9 cellular contexts compared by ENCODE assay signal in genomic region chr12:53453953-53454640, GRCh38. TPM values are rescaled to one million over a fixed set of nuclear protein-coding genes. Genes with fewer than 3 reads are reported as not detected.
DNase-seq lines count a peak whose midpoint lies in the region; ATAC-seq and TF ChIP-seq lines count a peak whose summit lies in the region.
"Had no signal": no experiment of that assay in that cellular context is flagged by ENCODE, and none has a peak within 500 bp of the region (broad histone marks: within the 10 kb centered on the region; RNA-seq: fewer than 3 reads in every experiment).

No MANE protein-coding gene starts in this region.

- CTCF ChIA-PET in MCF 10A (lab: Yijun Ruan, JAX), result interaction anchor here (0.5 to 1.5 kb wide), 8 partner anchors 8 to 376 kb away, joined by 3 to 8 read pairs (median 3); partner anchors contain the start of gene AAAS

- H3K4me3 Mint-ChIP-seq in MCF 10A (ENCODE audit: unreplicated experiment) (peak overlapping the region; percentile 92), naive B cell (peak overlapping the region in 6 of 8 donors; percentile 35 to 99 (median 96))

- H3K9me3 Mint-ChIP-seq in MCF 10A (ENCODE audit: unreplicated experiment) (no peaks in the 10 kb centered on the region), naive B cell (no peaks in the 10 kb centered on the region)

- H3K4me2 ChIP-seq in BLaER1 treated with 17β-estradiol and CSF1 and Interleukin-3, amounts not matched to agents 10 nM and 100 nM, result peak overlapping the region; percentile 79 to 94 (median 88)
- peak overlapping the region; percentile 93 for H3K4me2 ChIP-seq in KMS-11

- peak overlapping the region; percentile 97 to 100 (median 99) for H3K9ac ChIP-seq in BLaER1 treated with 17β-estradiol and CSF1 and Interleukin-3, amounts not matched to agents 10 nM and 100 nM
- peak overlapping the region; percentile 93 for H3K9ac ChIP-seq in KMS-11

- peaks cover 30% of the 10 kb centered on the region for H3K4me1 Mint-ChIP-seq in MCF 10A (ENCODE audit: insufficient read depth, unreplicated experiment)
- H3K4me1 Mint-ChIP-seq in naive B cell, result peaks cover 30 to 38% (median 31%) of the 10 kb centered on the region in 3 donors

- DNase-seq in MCF 10A (ENCODE audit: unreplicated experiment) (no peak), naive B cell (no peak), NCI-H510A treated with DMSO at 0.1 percent for 48 hours (lab: John Stamatoyannopoulos, UW) (no peak), amniotic stem cell (lab: John Stamatoyannopoulos, UW) (no peak), NCI-H1694 treated with DMSO at 0.1 percent for 48 hours (lab: John Stamatoyannopoulos, UW) (no peak)
- DNase-seq: NCI-H446 treated with DMSO at 0.1 percent for 48 hours had no signal

- H3K4me3 ChIP-seq in BLaER1 treated with 17β-estradiol and CSF1 and Interleukin-3, amounts not matched to agents 10 nM and 100 nM, result peak overlapping the region; percentile 72 to 91 (median 84); a peak in 17 of 20 replicates
- no peak overlapping the region for H3K4me3 ChIP-seq in KMS-11 (IDR thresholded peaks at IDR 0.05; ENCODE audit: insufficient read depth, low read depth, low read length)

- H3K4me1 ChIP-seq in BLaER1 treated with 17β-estradiol and CSF1 and Interleukin-3, amounts not matched to agents 10 nM and 100 nM, result peaks cover 18 to 37% (median 23%) of the 10 kb centered on the region in 10 experiments
- H3K4me1 ChIP-seq in KMS-11 (ENCODE audit: low read depth, poor library complexity, severe bottlenecking), result peaks cover 68% of the 10 kb centered on the region

- peak; percentile 13; the same call in 1 of the 2 replicates for TF ChIP-seq CTCF in KMS-11 (conservative IDR thresholded peaks at IDR 0.05; ENCODE audit: low read depth, low read length)
- TF ChIP-seq CTCF in MCF 10A (IDR thresholded peaks at IDR 0.05; ENCODE audit: unreplicated experiment), result no peak

- no TSS peak for BruUV-seq in MCF 10A (replicated peaks; lab: Mats Ljungman, UMichigan)

- H4K20me1 ChIP-seq in BLaER1 treated with 17β-estradiol and CSF1 and Interleukin-3, amounts not matched to agents 10 nM and 100 nM, result peaks cover 65 to 75% (median 66%) of the 10 kb centered on the region in 11 experiments
- H4K20me1 ChIP-seq in KMS-11 (ENCODE audit: insufficient read depth), result peaks cover 53% of the 10 kb centered on the region

- H3K27ac Mint-ChIP-seq in MCF 10A (ENCODE audit: low read depth, unreplicated experiment) (peak overlapping the region; percentile 100), naive B cell (peak overlapping the region in 2 of 6 donors; percentile 84 to 97)

- H3K27me3 Mint-ChIP-seq in MCF 10A (ENCODE audit: insufficient read depth, unreplicated experiment) (no peaks in the 10 kb centered on the region), naive B cell (no peaks in the 10 kb centered on the region)

- ATAC-seq in naive B cell (ENCODE audit: low read depth in 2 of 2) (no peak), HG03135 (IDR thresholded peaks at IDR 0.05; ENCODE audit: unreplicated experiment) (no peak)

- H2AFZ ChIP-seq in KMS-11 (ENCODE audit: low read depth), result no peak overlapping the region

- H3K9me3 ChIP-seq in BLaER1 treated with 17β-estradiol and CSF1 and Interleukin-3, amounts not matched to agents 10 nM and 100 nM (replicated peaks in 1 of 11), result no peaks in the 10 kb centered on the region

- H3K36me3 Mint-ChIP-seq in MCF 10A (ENCODE audit: insufficient read depth, unreplicated experiment), result peaks cover 77% of the 10 kb centered on the region
- peaks cover 4 to 16% of the 10 kb centered on the region in 2 donors for H3K36me3 Mint-ChIP-seq in naive B cell

- peaks cover 56 to 67% (median 63%) of the 10 kb centered on the region in 11 experiments for H3K36me3 ChIP-seq in BLaER1 treated with 17β-estradiol and CSF1 and Interleukin-3, amounts not matched to agents 10 nM and 100 nM
- H3K36me3 ChIP-seq in KMS-11 (ENCODE audit: insufficient read depth), result peaks cover 53% of the 10 kb centered on the region

- no peaks in the 10 kb centered on the region for H3K27me3 ChIP-seq in BLaER1 treated with 17β-estradiol and CSF1 and Interleukin-3, amounts not matched to agents 10 nM and 100 nM
- H3K27me3 ChIP-seq in KMS-11 (ENCODE audit: insufficient read depth, low read depth), result no peaks in the 10 kb centered on the region

- intact Hi-C loops in MCF 10A (cut with micrococcal nuclease), result loop anchor here (2.0 kb wide), 1 partner anchor 47 kb away; the partner anchor contains the start of gene TARBP2

- H3K79me2 ChIP-seq in KMS-11 (ENCODE audit: insufficient read depth, low read depth), result peaks cover 70% of the 10 kb centered on the region

- H3K27ac ChIP-seq in BLaER1 treated with 17β-estradiol and CSF1 and Interleukin-3, amounts not matched to agents 10 nM and 100 nM, result peak overlapping the region in 3 of 11 experiments; percentile 97 to 98 (median 97); a peak in 1 of 22 replicates
- H3K27ac ChIP-seq in KMS-11, result peak overlapping the region; percentile 86

- POLR2A ChIA-PET in MCF 10A (lab: Yijun Ruan, JAX), result interaction anchor here (0.6 to 4.0 kb wide), 20 partner anchors 9 to 133 kb away, joined by 3 to 22 read pairs (median 6); partner anchors contain the start of genes AAAS, PRR13, SP1 and TARBP2

RNA-seq across cellular contexts. Expression of gene PCBP2, which starts 2.2 kb away (rescaled TPM):
- total RNA-seq in MCF 10A (2022), result 994 and 1,037 TPM in 2 replicates
- polyA plus RNA-seq in naive B cell (ENCODE audit: low read depth in 6 of 6), result 100 to 1,000 TPM; 116 to 172 (median 146) TPM

RNA-seq across cellular contexts. Expression of gene PRR13, which starts 12.6 kb away (rescaled TPM):
- total RNA-seq in MCF 10A (2022), result 147 and 173 TPM in 2 replicates
- 1,000 to 10,000 TPM in 1 of 6 donors, 100 to 1,000 TPM in 5; 660 to 1,169 (median 730) TPM for polyA plus RNA-seq in naive B cell (ENCODE audit: low read depth in 6 of 6)

RNA-seq across cellular contexts. Expression of gene AMHR2, which starts 30.4 kb away (rescaled TPM):
- total RNA-seq in MCF 10A (2022), result not detected in 2 replicates
- not detected for polyA plus RNA-seq in naive B cell (ENCODE audit: low read depth in 6 of 6)

RNA-seq across cellular contexts. Expression of gene MAP3K12, which starts 45.2 kb away (rescaled TPM):
- 4.6 and 5.9 TPM in 2 replicates for total RNA-seq in MCF 10A (2022)
- 1 to 10 TPM in 4 of 6 donors, under 1 TPM in 1, not detected in 1; 1.00 to 1.8 (median 1.4) TPM for polyA plus RNA-seq in naive B cell (ENCODE audit: low read depth in 6 of 6)

RNA-seq across cellular contexts. Expression of gene TARBP2, which starts 47.0 kb away (rescaled TPM):
- 26.4 and 27.8 TPM in 2 replicates for total RNA-seq in MCF 10A (2022)
- 10 to 100 TPM; 14.8 to 29.0 (median 18.5) TPM for polyA plus RNA-seq in naive B cell (ENCODE audit: low read depth in 6 of 6)
